ENCODE assay signal across 7 cellular contexts in the genomic region with DNA sequence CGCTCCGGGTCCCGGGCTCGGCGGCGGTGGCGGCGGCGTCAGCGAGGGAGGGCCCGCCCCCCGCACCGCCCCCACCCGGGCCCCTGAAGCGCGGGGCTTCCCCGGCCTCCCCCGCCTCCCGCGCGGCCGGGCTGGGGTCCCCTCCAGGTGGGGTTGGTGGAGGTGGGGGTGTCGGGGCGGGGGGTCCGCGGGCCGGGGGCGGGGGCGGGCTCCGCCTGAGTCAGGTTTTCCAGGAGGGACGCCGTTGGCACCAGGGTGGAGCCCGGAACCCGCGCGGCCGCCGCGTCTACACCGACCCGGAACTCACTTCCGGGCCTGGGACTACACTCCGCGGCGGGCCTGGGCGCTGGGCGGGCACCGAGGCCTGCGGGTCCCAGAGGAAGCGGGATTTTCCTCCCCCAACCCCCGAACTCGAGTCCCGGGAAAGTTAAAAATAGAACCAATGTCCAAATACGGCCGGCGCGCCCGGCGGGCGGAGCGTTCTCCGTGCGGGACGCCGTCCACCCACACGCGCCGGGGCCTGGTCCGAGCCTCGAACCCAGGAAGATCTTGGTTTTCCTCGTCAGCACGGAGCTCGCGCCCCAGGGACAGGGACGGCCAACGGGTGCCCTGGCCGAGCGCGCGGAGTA. TPM values are rescaled to one million over a fixed set of nuclear protein-coding genes. Genes with fewer than 3 reads are reported as not detected.
DNase-seq lines count a peak whose midpoint lies in the region; TF ChIP-seq lines count a peak whose summit lies in the region.

No MANE protein-coding gene starts in this region.

- H3K4me2 ChIP-seq in mesendoderm (ENCODE audit: low read length), result peak overlapping the region; percentile 64

- H3K4me3 ChIP-seq in ectodermal cell (ENCODE audit: insufficient read depth, low read depth, low read length), result peak overlapping the region; percentile 48
- H3K4me3 ChIP-seq in mesendoderm (ENCODE audit: low read length), result peak overlapping the region; percentile 20

- peak overlapping the region; percentile 88 for H3K4ac ChIP-seq in mesendoderm (ENCODE audit: low read depth, low read length)

- no peak for TF ChIP-seq RAD21 in Ishikawa (IDR thresholded peaks at IDR 0.05; ENCODE audit: low read depth)

- WGBS in ectodermal cell, 2 experiments, result 7 to 8% methylated on average over 66 to 70 of the region's 80 CpGs
- no CpG with 5 or more reads among the region's 80 CpGs for WGBS in mesendoderm (ENCODE audit: extremely low coverage, insufficient coverage, low lambda C conversion rate)

- peak overlapping the region; percentile 86 for H3K18ac ChIP-seq in mesendoderm (ENCODE audit: low read length)

- peaks cover 3% of the 10 kb centered on the region for H3K79me1 ChIP-seq in mesendoderm (ENCODE audit: low read length)

- no peak for TF ChIP-seq EP300 in Ishikawa (IDR thresholded peaks at IDR 0.05; ENCODE audit: borderline replicate concordance)

- H3K79me2 ChIP-seq in mesendoderm (ENCODE audit: control insufficient read depth, insufficient read depth, low read length), result peaks cover 3% of the 10 kb centered on the region

- DNase-seq in activated CD4-positive, alpha-beta T cell treated with anti-CD3 and anti-CD28 coated beads, Interleukin-2, amount 50 U/mL, for 4 hours, result peak; percentile 60 to 72
- DNase-seq in mesendoderm (peak; percentile 58), posterior cingulate gyrus (no peak)
- DNase-seq in stimulated activated naive CD4-positive, alpha-beta T cell treated with Interleukin-2 at 50 U/mL for 16 hours (lab: John Stamatoyannopoulos, UW), result peak; percentile 63

- in situ Hi-C loops in GM18951 (cut with MboI; ENCODE audit: low sequenced_read_pairs, unreplicated experiment), result no loop called here

- H3K36me3 ChIP-seq in ectodermal cell (ENCODE audit: control insufficient read depth, insufficient read depth, low read length) (peaks cover 4% of the 10 kb centered on the region), mesendoderm (ENCODE audit: control insufficient read depth, insufficient read depth, low read length) (peaks cover 3% of the 10 kb centered on the region)

- peak overlapping the region; percentile 77 for H3K9ac ChIP-seq in mesendoderm (ENCODE audit: low read length)

- intact Hi-C loops in posterior cingulate gyrus (cut with DNase I), result no loop called here

- H2BK5ac ChIP-seq in mesendoderm (ENCODE audit: low read length), result no peak overlapping the region

- peak overlapping the region; percentile 19 for H2BK120ac ChIP-seq in mesendoderm (ENCODE audit: low read depth, low read length)

- H3K27me3 ChIP-seq in ectodermal cell (ENCODE audit: control insufficient read depth, insufficient read depth, low read length, poor library complexity, severe bottlenecking) (peaks cover 15% of the 10 kb centered on the region), mesendoderm (ENCODE audit: insufficient read depth, low read length, poor library complexity) (no peaks in the 10 kb centered on the region)

- peak overlapping the region; percentile 81 for H3K56ac ChIP-seq in mesendoderm (ENCODE audit: low read length)

- H3K4me1 ChIP-seq in ectodermal cell (ENCODE audit: control insufficient read depth, insufficient read depth, low read length) (peaks cover 33% of the 10 kb centered on the region), mesendoderm (ENCODE audit: control insufficient read depth, low read depth, low read length) (peaks cover 2% of the 10 kb centered on the region)

- H3K9me3 ChIP-seq in ectodermal cell (ENCODE audit: control insufficient read depth, low read length), result no peaks in the 10 kb centered on the region

- no peak overlapping the region for H3K23ac ChIP-seq in mesendoderm (ENCODE audit: low read length)

- TF ChIP-seq POLR2A in GM18951 (IDR thresholded peaks at IDR 0.05; ENCODE audit: extremely low read depth, insufficient read depth, insufficient read length), result peak; percentile 45

- H3K27ac ChIP-seq in ectodermal cell (ENCODE audit: insufficient read depth, low read depth, low read length, poor library complexity, severe bottlenecking) (no peak overlapping the region), mesendoderm (ENCODE audit: low read depth, low read length) (peak overlapping the region; percentile 92)

- peak overlapping the region; percentile 57 for H4K8ac ChIP-seq in mesendoderm (ENCODE audit: low read depth, low read length)

- H2BK15ac ChIP-seq in mesendoderm (replicated peaks; ENCODE audit: low read depth), result no peak overlapping the region

- H4K5ac ChIP-seq in mesendoderm (ENCODE audit: low read length), result no peak overlapping the region

- H2AK5ac ChIP-seq in mesendoderm (ENCODE audit: low read length), result no peak overlapping the region

TF ChIP-seq in Ishikawa, 13 proteins besides CTCF, POLR2A, EP300 and RAD21:
- TF ChIP-seq, protein P1, sequence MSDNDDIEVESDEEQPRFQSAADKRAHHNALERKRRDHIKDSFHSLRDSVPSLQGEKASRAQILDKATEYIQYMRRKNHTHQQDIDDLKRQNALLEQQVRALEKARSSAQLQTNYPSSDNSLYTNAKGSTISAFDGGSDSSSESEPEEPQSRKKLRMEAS (IDR thresholded peaks at IDR 0.05), result peak; percentile 36; the same call in 1 of the 2 replicates
- TF ChIP-seq EGR1 (IDR thresholded peaks at IDR 0.05), result peak; percentile 57
- no peak for TF ChIP-seq CEBPB (IDR thresholded peaks at IDR 0.05)
- TF ChIP-seq NFIC (IDR thresholded peaks at IDR 0.05), result no peak
- no peak for TF ChIP-seq TCF12 (IDR thresholded peaks at IDR 0.05; ENCODE audit: low read depth)
- TF ChIP-seq, protein P2, sequence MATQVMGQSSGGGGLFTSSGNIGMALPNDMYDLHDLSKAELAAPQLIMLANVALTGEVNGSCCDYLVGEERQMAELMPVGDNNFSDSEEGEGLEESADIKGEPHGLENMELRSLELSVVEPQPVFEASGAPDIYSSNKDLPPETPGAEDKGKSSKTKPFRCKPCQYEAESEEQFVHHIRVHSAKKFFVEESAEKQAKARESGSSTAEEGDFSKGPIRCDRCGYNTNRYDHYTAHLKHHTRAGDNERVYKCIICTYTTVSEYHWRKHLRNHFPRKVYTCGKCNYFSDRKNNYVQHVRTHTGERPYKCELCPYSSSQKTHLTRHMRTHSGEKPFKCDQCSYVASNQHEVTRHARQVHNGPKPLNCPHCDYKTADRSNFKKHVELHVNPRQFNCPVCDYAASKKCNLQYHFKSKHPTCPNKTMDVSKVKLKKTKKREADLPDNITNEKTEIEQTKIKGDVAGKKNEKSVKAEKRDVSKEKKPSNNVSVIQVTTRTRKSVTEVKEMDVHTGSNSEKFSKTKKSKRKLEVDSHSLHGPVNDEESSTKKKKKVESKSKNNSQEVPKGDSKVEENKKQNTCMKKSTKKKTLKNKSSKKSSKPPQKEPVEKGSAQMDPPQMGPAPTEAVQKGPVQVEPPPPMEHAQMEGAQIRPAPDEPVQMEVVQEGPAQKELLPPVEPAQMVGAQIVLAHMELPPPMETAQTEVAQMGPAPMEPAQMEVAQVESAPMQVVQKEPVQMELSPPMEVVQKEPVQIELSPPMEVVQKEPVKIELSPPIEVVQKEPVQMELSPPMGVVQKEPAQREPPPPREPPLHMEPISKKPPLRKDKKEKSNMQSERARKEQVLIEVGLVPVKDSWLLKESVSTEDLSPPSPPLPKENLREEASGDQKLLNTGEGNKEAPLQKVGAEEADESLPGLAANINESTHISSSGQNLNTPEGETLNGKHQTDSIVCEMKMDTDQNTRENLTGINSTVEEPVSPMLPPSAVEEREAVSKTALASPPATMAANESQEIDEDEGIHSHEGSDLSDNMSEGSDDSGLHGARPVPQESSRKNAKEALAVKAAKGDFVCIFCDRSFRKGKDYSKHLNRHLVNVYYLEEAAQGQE (IDR thresholded peaks at IDR 0.05; ENCODE audit: low read depth), result no peak
- no peak for TF ChIP-seq FOXM1 (IDR thresholded peaks at IDR 0.05; ENCODE audit: borderline replicate concordance, low read depth)

RNA-seq across cellular contexts. Expression of a gene that starts 6.6 kb away (rescaled TPM):
- 56.2 TPM for polyA plus RNA-seq in ectodermal cell (2013, experiment 1 of 4)
- polyA plus RNA-seq in ectodermal cell (2013, experiment 2 of 4), result 64.9 TPM
- 43.0 TPM for polyA plus RNA-seq in ectodermal cell (2013, experiment 3 of 4)
- 46.6 TPM for polyA plus RNA-seq in ectodermal cell (2013, experiment 4 of 4)
- polyA plus RNA-seq in mesendoderm (2013, experiment 1 of 2), result 35.2 TPM
- 36.4 TPM for polyA plus RNA-seq in mesendoderm (2013, experiment 2 of 2)

RNA-seq across cellular contexts. Expression of a gene that starts 29.8 kb away (rescaled TPM):
- 57.2 TPM for polyA plus RNA-seq in ectodermal cell (2013, experiment 1 of 4)
- polyA plus RNA-seq in ectodermal cell (2013, experiment 2 of 4), result 58.4 TPM
- 45.8 TPM for polyA plus RNA-seq in ectodermal cell (2013, experiment 3 of 4)
- 49.2 TPM for polyA plus RNA-seq in ectodermal cell (2013, experiment 4 of 4)
- 39.1 TPM for polyA plus RNA-seq in mesendoderm (2013, experiment 1 of 2)
- 39.0 TPM for polyA plus RNA-seq in mesendoderm (2013, experiment 2 of 2)

RNA-seq across cellular contexts. Expression of a gene that starts 30.6 kb away (rescaled TPM):
- polyA plus RNA-seq in ectodermal cell (2013, experiment 1 of 4), result 19.6 TPM
- 15.2 TPM for polyA plus RNA-seq in ectodermal cell (2013, experiment 2 of 4)
- polyA plus RNA-seq in ectodermal cell (2013, experiment 3 of 4), result 12.1 TPM
- polyA plus RNA-seq in ectodermal cell (2013, experiment 4 of 4), result 17.4 TPM
- polyA plus RNA-seq in mesendoderm (2013, experiment 1 of 2), result 15.1 TPM
- polyA plus RNA-seq in mesendoderm (2013, experiment 2 of 2), result 14.1 TPM

Comparison
In these comparisons a context has a peak if more than half of its experiments do, and no peak if none do; other contexts are left out.
1. DNase-seq: peak in activated CD4-positive, alpha-beta T cell treated with anti-CD3 and anti-CD28 coated beads, Interleukin-2, amount 50 U/mL, for 4 hours (2 of 2), mesendoderm (single experiment) and stimulated activated naive CD4-positive, alpha-beta T cell treated with Interleukin-2 at 50 U/mL for 16 hours (single experiment); none in posterior cingulate gyrus (0 of 10).